Comparison of ENCODE assay signal across 8 cellular contexts in genomic region chr11:62508336-62509058, GRCh38. TPM values are rescaled to one million over a fixed set of nuclear protein-coding genes. Genes with fewer than 3 reads are reported as not detected.
DNase-seq lines count a peak whose midpoint lies in the region; ATAC-seq, FAIRE-seq and TF ChIP-seq lines count a peak whose summit lies in the region.

No MANE protein-coding gene starts in this region.

- intact Hi-C loops in endothelial cell of umbilical vein (cut with micrococcal nuclease): loop anchor here (1.0 to 2.0 kb wide), 2 partner anchors 11 to 36 kb away; no protein-coding TSS in a partner anchor

- H3K27ac ChIP-seq in HEK293 (ENCODE audit: extremely low read depth, low read depth, low read length) (no peak overlapping the region), RWPE1 (peak overlapping the region; percentile 38), endothelial cell of umbilical vein (ENCODE audit: insufficient read depth, low read depth, low read length) (no peak overlapping the region), tibial nerve (peak overlapping the region; percentile 76 to 96 (median 92))

- peak; percentile 90 for ATAC-seq in memory B cell (ENCODE audit: low read depth)
- ATAC-seq in HG03354 (IDR thresholded peaks at IDR 0.05; ENCODE audit: poor library complexity, severe bottlenecking, unreplicated experiment): no peak
- ATAC-seq in HG03565 (IDR thresholded peaks at IDR 0.05; ENCODE audit: unreplicated experiment): no peak

- H3K4me1 Mint-ChIP-seq in memory B cell: peaks cover 17% of the 10 kb centered on the region

- 7 to 15% methylated on average over 19 of the region's 19 CpGs for WGBS in tibial nerve, 2 donors

- TF ChIP-seq POLR2A in endothelial cell of umbilical vein (IDR thresholded peaks at IDR 0.05; ENCODE audit: low read depth, low read length): no peak
- peak in 1 of 2 donors; percentile 49 for TF ChIP-seq POLR2A in tibial nerve (IDR thresholded peaks at IDR 0.05)

- no peaks in the 10 kb centered on the region for H3K27me3 Mint-ChIP-seq in memory B cell

- H3K9me3 ChIP-seq in HEK293 (ENCODE audit: control insufficient read depth, insufficient read depth, low read depth, low read length) (no peaks in the 10 kb centered on the region), endothelial cell of umbilical vein (replicated peaks; ENCODE audit: control insufficient read depth, insufficient read depth, low read length) (no peaks in the 10 kb centered on the region), tibial nerve (no peaks in the 10 kb centered on the region)

- no peak overlapping the region for H3K27ac Mint-ChIP-seq in memory B cell

- H3K4me2 ChIP-seq in endothelial cell of umbilical vein (ENCODE audit: insufficient read depth, low read length): peak overlapping the region; percentile 57

- no peaks in the 10 kb centered on the region for H3K9me3 Mint-ChIP-seq in memory B cell

- TF ChIP-seq CTCF in HEK293 (tag by site-specific recombination; IDR thresholded peaks at IDR 0.05): no peak; the same call in 1 of the 2 replicates
- TF ChIP-seq CTCF in RWPE1 (conservative IDR thresholded peaks at IDR 0.05; ENCODE audit: low read depth): no peak
- peak; percentile 69 to 81 for TF ChIP-seq CTCF in endothelial cell of umbilical vein (IDR thresholded peaks at IDR 0.05; ENCODE audit: extremely low read depth in 1 of 2, insufficient read depth in 1 of 2, low read depth in 1 of 2, low read length in 2 of 2)
- TF ChIP-seq CTCF in tibial nerve (IDR thresholded peaks at IDR 0.05): peak; percentile 47 to 78 (median 64)

- no peaks in the 10 kb centered on the region for H4K20me1 ChIP-seq in endothelial cell of umbilical vein (replicated peaks; ENCODE audit: control insufficient read depth, extremely low read depth, insufficient read depth, low read length)

- H3K9me1 ChIP-seq in endothelial cell of umbilical vein (replicated peaks; ENCODE audit: control insufficient read depth, extremely low read depth, insufficient read depth, low read length): no peaks in the 10 kb centered on the region

- peak; percentile 85 for DNase-seq in AG20443 (ENCODE audit: low spot score)
- no peak for DNase-seq in RWPE1 (ENCODE audit: low spot score)
- peak; percentile 86 for DNase-seq in endothelial cell of umbilical vein (ENCODE audit: low read depth, low spot score)
- DNase-seq in memory B cell (ENCODE audit: low spot score in 2 of 2): no peak
- DNase-seq in tibial nerve (ENCODE audit: low spot score in 2 of 2): peak; percentile 63 to 73

- no peaks in the 10 kb centered on the region for H3K79me2 ChIP-seq in endothelial cell of umbilical vein (ENCODE audit: control insufficient read depth, insufficient read depth, low read length)

- no peaks in the 10 kb centered on the region for H3K27me3 ChIP-seq in endothelial cell of umbilical vein (ENCODE audit: control insufficient read depth in 2 of 2, insufficient read depth in 2 of 2, low read length in 2 of 2)
- no peaks in the 10 kb centered on the region for H3K27me3 ChIP-seq in tibial nerve

- peak; percentile 95 to 99 for TF ChIP-seq EP300 in tibial nerve (IDR thresholded peaks at IDR 0.05)

- CTCF ChIA-PET in HEK293 (lab: Yijun Ruan, JAX) (interaction anchor here (0.7 to 3.1 kb wide), 5 partner anchors 8 to 162 kb away, joined by 3 to 15 read pairs (median 5); no protein-coding TSS in a partner anchor), RWPE1 (lab: Yijun Ruan, JAX) (interaction anchor here (0.6 to 1.9 kb wide), 2 partner anchors 11 to 34 kb away, joined by 5 to 7 read pairs; no protein-coding TSS in a partner anchor), endothelial cell of umbilical vein (lab: Charles Lee) (interaction anchor here (1.0 to 9.4 kb wide), 10 partner anchors 8 to 84 kb away, joined by 3 to 64 read pairs (median 4); no protein-coding TSS in a partner anchor)

- H3K4me1 ChIP-seq in HEK293 (ENCODE audit: control insufficient read depth, insufficient read depth, low read length) (no peaks in the 10 kb centered on the region), endothelial cell of umbilical vein (ENCODE audit: control insufficient read depth, extremely low read depth, insufficient read depth, low read length) (peaks cover 3% of the 10 kb centered on the region), tibial nerve (peaks cover 4 to 97% (median 54%) of the 10 kb centered on the region in 4 donors)

- no peaks in the 10 kb centered on the region for H3K36me3 Mint-ChIP-seq in memory B cell

- peak; percentile 94 for FAIRE-seq in endothelial cell of umbilical vein (lab: Jason Lieb, UNC)

- H3K4me3 ChIP-seq in HEK293 (ENCODE audit: low read depth, low read length) (no peak overlapping the region), endothelial cell of umbilical vein (replicated peaks in 1 of 3; ENCODE audit: insufficient read depth in 1 of 3, low read depth in 1 of 3, low read length in 3 of 3) (peak overlapping the region in 1 of 3 experiments; percentile 16), tibial nerve (peak overlapping the region in 2 of 4 donors; percentile 0 to 16)

- H3K9ac ChIP-seq in endothelial cell of umbilical vein (replicated peaks; ENCODE audit: extremely low read depth, insufficient read depth, low read length): peak overlapping the region; percentile 12

- H3K36me3 ChIP-seq in HEK293 (ENCODE audit: control insufficient read depth in 2 of 2, insufficient read depth in 1 of 2, low read length in 2 of 2) (no peaks in the 10 kb centered on the region), endothelial cell of umbilical vein (ENCODE audit: control insufficient read depth in 2 of 2, extremely low read depth in 1 of 2, insufficient read depth in 2 of 2, low read length in 2 of 2) (no peaks in the 10 kb centered on the region), tibial nerve (peaks cover 0 to 14% (median 0%) of the 10 kb centered on the region in 3 donors)

- H2AFZ ChIP-seq in endothelial cell of umbilical vein (ENCODE audit: low read depth, low read length): peak overlapping the region; percentile 78

- dilution Hi-C loops in endothelial cell of umbilical vein (cut with MboI; ENCODE audit: extremely low pct_ligation_motif_present, low sequenced_read_pairs): no loop called here

- POLR2A ChIA-PET in HEK293 (lab: Yijun Ruan, JAX) (interaction anchor here (0.6 to 1.0 kb wide), 3 partner anchors 31 to 131 kb away, joined by 3 to 4 read pairs (median 3); no protein-coding TSS in a partner anchor), RWPE1 (lab: Yijun Ruan, JAX; ENCODE audit: low non-redundant PET) (no interaction called here), endothelial cell of umbilical vein (lab: Charles Lee) (no interaction called here)

- H3K4me3 Mint-ChIP-seq in memory B cell: peak overlapping the region; percentile 29

- BruUV-seq in endothelial cell of umbilical vein (replicated peaks; lab: Mats Ljungman, UMichigan): no TSS peak

TF ChIP-seq in HEK293, 187 proteins besides CTCF, POLR2A, EP300 and RAD21:
- peak; percentile 80 for TF ChIP-seq MYNN (tag by site-specific recombination; IDR thresholded peaks at IDR 0.05; ENCODE audit: borderline replicate concordance)
- TF ChIP-seq KLF8 (tag by site-specific recombination; IDR thresholded peaks at IDR 0.05): no peak
- TF ChIP-seq ZNF558 (tag by site-specific recombination; IDR thresholded peaks at IDR 0.05): no peak
- TF ChIP-seq ZNF654 (tag by site-specific recombination; IDR thresholded peaks at IDR 0.05; ENCODE audit: low read depth): no peak
- TF ChIP-seq TRIM28 (IDR thresholded peaks at IDR 0.05; ENCODE audit: borderline replicate concordance, low read length): no peak
- TF ChIP-seq MZF1 (tag by site-specific recombination; IDR thresholded peaks at IDR 0.05; ENCODE audit: borderline replicate concordance): no peak

TF ChIP-seq in endothelial cell of umbilical vein, 7 proteins besides CTCF, POLR2A, EP300 and RAD21:
- TF ChIP-seq FOS (IDR thresholded peaks at IDR 0.05; ENCODE audit: borderline replicate concordance, insufficient read depth, low read length): no peak
- TF ChIP-seq MAX (IDR thresholded peaks at IDR 0.05; ENCODE audit: insufficient read depth, insufficient read length): peak; percentile 70
- no peak for TF ChIP-seq MYC (IDR thresholded peaks at IDR 0.05; ENCODE audit: low read depth, low read length)
- peak; percentile 81 for TF ChIP-seq GATA2 (IDR thresholded peaks at IDR 0.05; ENCODE audit: insufficient read depth, insufficient read length, low read depth, low read length)
- TF ChIP-seq EZH2 (IDR thresholded peaks at IDR 0.05; ENCODE audit: borderline replicate concordance, low read depth, low read length, severe bottlenecking): no peak
- TF ChIP-seq POLR2AphosphoS5 (IDR thresholded peaks at IDR 0.05; ENCODE audit: insufficient read depth, low read depth, low read length): no peak

RNA-seq across cellular contexts. Expression of gene AHNAK, which starts 38.1 kb away (rescaled TPM):
- 381 and 436 TPM in 2 replicates for total RNA-seq in endothelial cell of umbilical vein
- 25.1 and 35.2 TPM in 2 replicates for polyA plus RNA-seq in endothelial cell of umbilical vein
- 46.3 and 51.8 TPM in 2 replicates for polyA plus RNA-seq in endothelial cell of umbilical vein (2011; cell fraction: cytosol; rRNA removed)
- polyA plus RNA-seq in endothelial cell of umbilical vein (2011; cell fraction: nucleus; rRNA removed): 322 and 346 TPM in 2 replicates
- polyA plus RNA-seq in endothelial cell of umbilical vein (2012): 223 and 321 TPM in 2 replicates
- 219 and 258 TPM in 2 replicates for polyA minus RNA-seq in endothelial cell of umbilical vein
- polyA minus RNA-seq in endothelial cell of umbilical vein (2011; cell fraction: cytosol; rRNA and poly(A)+ RNA removed): 78.7 TPM
- polyA minus RNA-seq in endothelial cell of umbilical vein (2011; cell fraction: nucleus; rRNA and poly(A)+ RNA removed): 446 and 550 TPM in 2 replicates
- 1,000 to 10,000 TPM; 1,417 to 3,061 (median 2,562) TPM for total RNA-seq in tibial nerve

Comparison
In these comparisons a context has a peak if more than half of its experiments do, and no peak if none do; other contexts are left out.
1. DNase-seq: peak in AG20443 (single experiment), endothelial cell of umbilical vein (single experiment) and tibial nerve (2 of 2); none in RWPE1 (single experiment) and memory B cell (0 of 2).
2. H3K27ac ChIP-seq: peak in RWPE1 (single experiment) and tibial nerve (4 of 4); none in HEK293 (single experiment) and endothelial cell of umbilical vein (single experiment).
3. CTCF ChIP-seq: peak in endothelial cell of umbilical vein (2 of 2) and tibial nerve (5 of 5); none in HEK293 (single experiment) and RWPE1 (single experiment).